Comparison of ENCODE assay signal across 21 cellular contexts in the genomic region with DNA sequence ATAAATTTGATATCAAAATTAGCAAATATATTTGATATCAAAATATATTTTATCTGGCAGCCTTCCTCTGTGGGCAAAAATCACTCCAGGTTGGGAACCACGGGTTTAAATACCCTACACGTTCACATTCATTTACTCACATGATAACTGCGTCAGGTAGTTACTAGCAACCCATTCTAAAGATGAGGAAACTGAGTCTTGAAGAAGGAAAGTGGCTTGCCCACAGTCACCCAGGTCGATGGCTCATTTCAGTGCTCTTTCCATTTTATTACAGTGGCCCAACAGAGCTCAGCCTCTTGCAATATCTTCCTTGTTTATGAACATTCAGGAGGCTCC.
"Had no signal": no experiment of that assay in that cellular context is flagged by ENCODE, and none has a peak within 500 bp of the region (broad histone marks: within the 10 kb centered on the region; RNA-seq: fewer than 3 reads in every experiment).

No MANE protein-coding gene starts in this region.

- H3K27ac Mint-ChIP-seq: memory B cell; natural killer cell; stimulated activated memory B cell treated with anti-CD40 and anti-IgM and Interleukin-4, amounts not matched to agents 10 μg/mL and 1 μg/mL and 100 μg/mL, for 72 hours; stimulated activated naive CD8-positive, alpha-beta T cell treated with anti-CD3 and anti-CD28 coated beads, Interleukin-15, Interleukin-2, amounts not matched to agents 100 ng/mL and 50 ng/mL, for 24 hours had no signal

- H3K79me2 ChIP-seq: hepatocyte had no signal

- H3K4me3 ChIP-seq: dorsolateral prefrontal cortex, gastrocnemius medialis, heart left ventricle, hepatocyte, lung, prostate gland, sigmoid colon, suprapubic skin, transverse colon, vagina had no signal

- H3K4me2 ChIP-seq: hepatocyte had no signal

- DNase-seq: effector CD4-positive, alpha-beta T cell; gastrocnemius medialis; heart left ventricle; kidney; natural killer cell; right cardiac atrium; sigmoid colon; stimulated activated CD4-positive, alpha-beta T cell treated with anti-CD3 and anti-CD28 coated beads, Interleukin-2, amount 100 ng/mL, for 24 hours; stimulated activated CD4-positive, alpha-beta T cell treated with anti-CD3 and anti-CD28 coated beads, Interleukin-4, amount 100 ng/mL, for 24 hours; transverse colon had no signal

- H3K9me3 ChIP-seq: gastrocnemius medialis, heart left ventricle, prostate gland, sigmoid colon, suprapubic skin, transverse colon, vagina had no signal

- H3K27ac ChIP-seq: dorsolateral prefrontal cortex, gastrocnemius medialis, heart left ventricle, hepatocyte, prostate gland, transverse colon, vagina had no signal

- H3K4me3 Mint-ChIP-seq: memory B cell; natural killer cell; neural crest cell; stimulated activated memory B cell treated with anti-CD40 and anti-IgM and Interleukin-4, amounts not matched to agents 10 μg/mL and 1 μg/mL and 100 μg/mL, for 72 hours; stimulated activated naive CD8-positive, alpha-beta T cell treated with anti-CD3 and anti-CD28 coated beads, Interleukin-15, Interleukin-2, amounts not matched to agents 100 ng/mL and 50 ng/mL, for 24 hours had no signal

- ATAC-seq: heart left ventricle; natural killer cell; right cardiac atrium; stimulated activated memory B cell treated with anti-CD40 and anti-IgM and Interleukin-4, amounts not matched to agents 10 μg/mL and 1 μg/mL and 100 μg/mL, for 72 hours had no signal

- H2AFZ ChIP-seq: hepatocyte had no signal

- H3K9me3 Mint-ChIP-seq: memory B cell; natural killer cell; neural crest cell; stimulated activated memory B cell treated with anti-CD40 and anti-IgM and Interleukin-4, amounts not matched to agents 10 μg/mL and 1 μg/mL and 100 μg/mL, for 72 hours; stimulated activated naive CD8-positive, alpha-beta T cell treated with anti-CD3 and anti-CD28 coated beads, Interleukin-15, Interleukin-2, amounts not matched to agents 100 ng/mL and 50 ng/mL, for 24 hours had no signal

- H3K4me1 Mint-ChIP-seq: memory B cell; stimulated activated memory B cell treated with anti-CD40 and anti-IgM and Interleukin-4, amounts not matched to agents 10 μg/mL and 1 μg/mL and 100 μg/mL, for 72 hours had no signal

- H3K36me3 Mint-ChIP-seq: memory B cell; natural killer cell; stimulated activated memory B cell treated with anti-CD40 and anti-IgM and Interleukin-4, amounts not matched to agents 10 μg/mL and 1 μg/mL and 100 μg/mL, for 72 hours had no signal

- FAIRE-seq: colon, kidney had no signal

- H3K27me3 ChIP-seq: gastrocnemius medialis, hepatocyte, sigmoid colon, suprapubic skin, transverse colon, vagina had no signal

- H3K27me3 Mint-ChIP-seq: stimulated activated naive CD8-positive, alpha-beta T cell treated with anti-CD3 and anti-CD28 coated beads, Interleukin-15, Interleukin-2, amounts not matched to agents 100 ng/mL and 50 ng/mL, for 24 hours had no signal

- H3K36me3 ChIP-seq: gastrocnemius medialis, heart left ventricle, prostate gland, sigmoid colon, suprapubic skin, transverse colon, vagina had no signal
